15 cellular contexts compared by ENCODE assay signal in genomic region chr7:97998146-97998545, GRCh38. TPM values are rescaled to one million over a fixed set of nuclear protein-coding genes. Genes with fewer than 3 reads are reported as not detected.
"Had no signal": no experiment of that assay in that cellular context is flagged by ENCODE, and none has a peak within 500 bp of the region (broad histone marks: within the 10 kb centered on the region; RNA-seq: fewer than 3 reads in every experiment).

No MANE protein-coding gene starts in this region.

RNA-seq across cellular contexts. Expression of gene OCM2, which starts 8.2 kb away (rescaled TPM):
- total RNA-seq: stomach, subcutaneous adipose tissue, suprapubic skin, temporal lobe, testis, thoracic aorta, thyroid gland, tibial nerve, transverse colon, upper lobe of left lung, upper lobe of right lung, ureter, urinary bladder, uterus, vagina had no signal
- polyA plus RNA-seq: stomach, urinary bladder had no signal
